In genomic region chr9:88651682-88652633, GRCh38 we compare ENCODE assay signal across 9 cellular contexts.
A peak's percentile ranks its signal among the peaks of the same experiment; 100 is the strongest.
DNase-seq lines count a peak whose midpoint lies in the region; ATAC-seq lines count a peak whose summit lies in the region.
"Had no signal": no experiment of that assay in that cellular context is flagged by ENCODE, and none has a peak within 500 bp of the region (broad histone marks: within the 10 kb centered on the region; RNA-seq: fewer than 3 reads in every experiment).

No MANE protein-coding gene starts in this region.

- H3K36me3 ChIP-seq in H7 (replicated peaks; ENCODE audit: control insufficient read depth, insufficient read depth, low read length): no peaks in the 10 kb centered on the region

- DNase-seq in G401 (ENCODE audit: low spot score) (peak; percentile 2), amniotic stem cell (lab: John Stamatoyannopoulos, UW) (peak; percentile 97), left cardiac atrium (peak; percentile 86), skeletal muscle cell (ENCODE audit: low read depth) (peak; percentile 95), H7 (no peak), NCI-H146 treated with DMSO at 0.1 percent for 48 hours (lab: John Stamatoyannopoulos, UW; ENCODE audit: unreplicated experiment) (no peak)

- ATAC-seq in left cardiac atrium (peak; percentile 97 to 98), GM18511 (IDR thresholded peaks at IDR 0.05; ENCODE audit: unreplicated experiment) (no peak), GM18873 (IDR thresholded peaks at IDR 0.05; ENCODE audit: low FRiP score, unreplicated experiment) (no peak)
- ATAC-seq: WTC11 had no signal

- intact Hi-C loops in left cardiac atrium (cut with DNase I): no loop called here

- H3K4me3 ChIP-seq in skeletal muscle cell (ENCODE audit: low read depth, low read length) (no peak overlapping the region), H7 (ENCODE audit: insufficient read depth, low read depth, low read length) (no peak overlapping the region)

- H3K27me3 ChIP-seq in H7 (ENCODE audit: control insufficient read depth, insufficient read depth, low read length): no peaks in the 10 kb centered on the region

- in situ Hi-C loops in G401 (cut with HindIII; ENCODE audit: low sequenced_read_pairs): no loop called here

Comparison
In these comparisons a context has a peak if more than half of its experiments do, and no peak if none do; other contexts are left out.
1. DNase-seq: peak in G401 (single experiment), amniotic stem cell (single experiment), left cardiac atrium (single experiment) and skeletal muscle cell (single experiment); none in H7 (single experiment) and NCI-H146 treated with DMSO at 0.1 percent for 48 hours (single experiment).
2. ATAC-seq: peak in left cardiac atrium (2 of 2); none in GM18511 (single experiment) and GM18873 (single experiment).